ENCODE assay signal across 8 cellular contexts in the genomic region with DNA sequence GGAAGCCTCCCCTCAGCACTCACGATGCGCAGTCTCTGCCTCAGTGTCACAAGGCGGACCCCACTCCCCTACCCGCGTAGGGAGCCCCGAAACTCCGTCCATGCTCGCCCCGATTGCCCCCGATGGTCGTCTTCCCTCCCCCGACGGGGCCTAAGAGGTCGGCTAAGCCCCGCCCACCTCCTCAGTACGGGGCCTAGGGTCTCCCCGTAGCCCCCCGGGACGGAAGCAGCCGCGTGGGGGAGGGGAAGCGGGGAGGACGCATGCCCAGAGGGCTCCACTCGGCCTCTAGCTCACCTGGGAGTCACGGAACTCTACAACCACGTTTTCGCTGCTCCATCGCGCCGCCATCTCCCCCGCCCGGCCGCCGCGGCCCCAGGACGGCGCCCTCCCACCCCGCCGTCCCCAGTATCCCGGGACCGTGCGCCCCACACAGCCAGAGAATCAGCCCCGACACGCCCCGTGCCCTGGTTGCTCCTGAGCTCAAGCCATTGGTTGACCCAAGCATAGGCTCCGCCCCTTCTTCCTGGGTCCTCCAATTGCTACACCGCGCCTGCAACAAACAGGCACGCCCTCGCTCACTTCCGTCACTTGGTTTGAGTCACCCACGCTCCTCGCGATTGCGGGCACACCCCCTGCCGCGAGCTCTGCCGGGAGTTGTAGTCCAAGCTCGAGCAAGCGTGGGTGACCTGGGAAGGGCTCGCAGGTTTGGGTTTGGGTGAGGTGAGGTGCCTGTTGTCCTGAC. TPM values are rescaled to one million over a fixed set of nuclear protein-coding genes. Genes with fewer than 3 reads are reported as not detected.
A peak's percentile ranks its signal among the peaks of the same experiment; 100 is the strongest.
DNase-seq lines count a peak whose midpoint lies in the region; ATAC-seq, FAIRE-seq and TF ChIP-seq lines count a peak whose summit lies in the region.

WDR59 (minus strand) TSS at position 454 of the 742 bp plus-strand sequence; CDS start at position 348, 106 bp downstream.

- H3K4me1 Mint-ChIP-seq in Calu3 (ENCODE audit: low read depth, unreplicated experiment) (no peaks in the 10 kb centered on the region), mesothelial cell of epicardium (peaks cover 5% of the 10 kb centered on the region)

- DNase-seq in Calu3 (peak; percentile 99), mesothelial cell of epicardium (ENCODE audit: low spot score in 2 of 2, unreplicated experiment in 2 of 2) (peak; percentile 93 to 95)
- peak; percentile 99 for DNase-seq in activated CD8-positive, alpha-beta memory T cell treated with anti-CD3 and anti-CD28 coated beads, Interleukin-2, amount 50 U/mL, for 4 hours
- peak; percentile 98 to 99 for DNase-seq in stimulated activated CD8-positive, alpha-beta memory T cell treated with anti-CD3 and anti-CD28 coated beads, Interleukin-15, amount 100 ng/mL, for 48 hours (ENCODE audit: low read depth in 2 of 2)

- no peak within 1 kb of the TSS for H2AFZ ChIP-seq in OCI-LY1 (ENCODE audit: low read length)

- H3K27ac ChIP-seq in HUES64 (ENCODE audit: low read depth, low read length) (peak within 1 kb of the TSS; percentile 84), OCI-LY1 (ENCODE audit: low read depth, low read length, poor library complexity, severe bottlenecking) (peak within 1 kb of the TSS; percentile 36)

- H3K4me3 ChIP-seq in HUES64 (ENCODE audit: low read length) (peak within 1 kb of the TSS; percentile 93), OCI-LY1 (ENCODE audit: low read depth, low read length, poor library complexity, severe bottlenecking) (peak within 1 kb of the TSS; percentile 79)

- H3K9me2 ChIP-seq in OCI-LY1 (ENCODE audit: low read depth, low read length) = no peaks in the 10 kb centered on the region

- peaks cover 7% of the 10 kb centered on the region; the same call in 1 of the 2 replicates for H3K79me2 ChIP-seq in OCI-LY1 (ENCODE audit: insufficient read depth, low read length)

- no peaks in the 10 kb centered on the region for H3K9me3 ChIP-seq in HUES64 (ENCODE audit: insufficient read depth, low read depth, low read length)
- no peaks in the 10 kb centered on the region for H3K9me3 ChIP-seq in OCI-LY1 (ENCODE audit: low read length)

- H3K9ac ChIP-seq in HUES64 (ENCODE audit: low read depth, low read length) (peak within 1 kb of the TSS; percentile 86), OCI-LY1 (ENCODE audit: low read length) (peak within 1 kb of the TSS; percentile 78)

- H3K27me3 ChIP-seq in HUES64 (ENCODE audit: insufficient read depth, low read length) = no peaks in the 10 kb centered on the region
- no peaks in the 10 kb centered on the region for H3K27me3 ChIP-seq in OCI-LY1 (ENCODE audit: insufficient read depth, low read length)

- FAIRE-seq in endometrium (lab: Jason Lieb, UNC) = peak; percentile 91

- H3F3A ChIP-seq in OCI-LY1 (ENCODE audit: insufficient read depth, low read length) = no peaks in the 10 kb centered on the region

- H3K4me1 ChIP-seq in HUES64 (ENCODE audit: insufficient read depth, low read length) = no peaks in the 10 kb centered on the region
- peaks cover 6% of the 10 kb centered on the region for H3K4me1 ChIP-seq in OCI-LY1 (ENCODE audit: insufficient read depth, low read length, severe bottlenecking)

- ATAC-seq in GM21447 (IDR thresholded peaks at IDR 0.05; ENCODE audit: unreplicated experiment) = peak; percentile 100

- H3K9me3 Mint-ChIP-seq in Calu3 (ENCODE audit: low read depth, unreplicated experiment) = no peaks in the 10 kb centered on the region
- no peaks in the 10 kb centered on the region for H3K9me3 Mint-ChIP-seq in mesothelial cell of epicardium

- TF ChIP-seq CTCF in Calu3 (IDR thresholded peaks at IDR 0.05; ENCODE audit: unreplicated experiment) = no peak
- TF ChIP-seq CTCF in OCI-LY1 (IDR thresholded peaks at IDR 0.05; ENCODE audit: low read length) = no peak
- no peak for TF ChIP-seq CTCF in mesothelial cell of epicardium (IDR thresholded peaks at IDR 0.05; ENCODE audit: unreplicated experiment)

- intact Hi-C loops in Calu3 (cut with micrococcal nuclease; ENCODE audit: unreplicated experiment) = no loop called here

- H3K4me2 ChIP-seq in OCI-LY1 (ENCODE audit: low read length) = peak within 1 kb of the TSS; percentile 72

- H3K36me3 ChIP-seq in HUES64 (ENCODE audit: insufficient read depth, low read length) = no peaks in the 10 kb centered on the region; the same call in 1 of the 2 replicates
- H3K36me3 ChIP-seq in OCI-LY1 (ENCODE audit: insufficient read depth, low read length) = peaks cover 6% of the 10 kb centered on the region

- H4K20me1 ChIP-seq in OCI-LY1 (ENCODE audit: insufficient read depth, low read length) = no peaks in the 10 kb centered on the region

- peak within 1 kb of the TSS; percentile 79 for H3K4me3 Mint-ChIP-seq in Calu3 (ENCODE audit: low read depth, unreplicated experiment)
- peak within 1 kb of the TSS; percentile 91 for H3K4me3 Mint-ChIP-seq in mesothelial cell of epicardium

- H3K27ac Mint-ChIP-seq in Calu3 (ENCODE audit: unreplicated experiment) (peak within 1 kb of the TSS; percentile 86), mesothelial cell of epicardium (peak within 1 kb of the TSS; percentile 86)

- H3K36me3 Mint-ChIP-seq in Calu3 (ENCODE audit: insufficient read depth, unreplicated experiment) = peaks cover 20% of the 10 kb centered on the region
- H3K36me3 Mint-ChIP-seq in mesothelial cell of epicardium = peaks cover 2% of the 10 kb centered on the region

- no peaks in the 10 kb centered on the region for H3K27me3 Mint-ChIP-seq in Calu3 (ENCODE audit: unreplicated experiment)
- no peaks in the 10 kb centered on the region for H3K27me3 Mint-ChIP-seq in mesothelial cell of epicardium (ENCODE audit: low read depth)

- BruUV-seq in Calu3 (replicated peaks; lab: Mats Ljungman, UMichigan) = no TSS peak

- WGBS in HUES64 = under 1% methylated on average over 61 of the region's 61 CpGs

- CTCF ChIA-PET in Calu3 (lab: Charles Lee) = interaction anchor here (0.6 to 3.6 kb wide), 12 partner anchors 13 to 532 kb away, joined by 3 to 30 read pairs (median 4); partner anchors contain the start of gene ZNRF1

RNA-seq across cellular contexts. Expression of gene WDR59, which starts in this region (rescaled TPM):
- total RNA-seq in Calu3 (2022) (95.4 and 97.3 TPM in 2 replicates), mesothelial cell of epicardium (115 to 134 TPM (median 127 TPM) in 3 replicates)
- 43.5 TPM for polyA plus RNA-seq in HUES64 (2013, experiment 1 of 2)
- polyA plus RNA-seq in HUES64 (2013, experiment 2 of 2) = 47.8 TPM

Comparison
In these comparisons a context has a peak if more than half of its experiments do, and no peak if none do; other contexts are left out.
1. Peak in every context shown above with its lines: DNase-seq, ATAC-seq, H3K4me3 ChIP-seq and H3K27ac ChIP-seq.